Comparison of ENCODE assay signal across 17 cellular contexts in genomic region chrX:124240422-124240821, GRCh38.
DNase-seq lines count a peak whose midpoint lies in the region; ATAC-seq and FAIRE-seq lines count a peak whose summit lies in the region.
"Had no signal": no experiment of that assay in that cellular context is flagged by ENCODE, and none has a peak within 500 bp of the region (broad histone marks: within the 10 kb centered on the region; RNA-seq: fewer than 3 reads in every experiment).

No MANE protein-coding gene starts in this region.

- H3K36me3 Mint-ChIP-seq in activated CD4-positive, alpha-beta T cell treated with anti-CD3 and anti-CD28 coated beads, Interleukin-2, amount 10 ng/mL, durations not matched to agents 24 days and 14 days (ENCODE audit: low read depth) = no peaks in the 10 kb centered on the region
- H3K36me3 Mint-ChIP-seq in activated T-helper 1 cell treated with anti-CD3 and anti-CD28 coated beads, Interleukin-12 subunit alpha, Interleukin-12 subunit beta, Interleukin-2, Interleukin-4 antibody, amounts not matched to agents 30 ng/mL and 10 ng/mL and 1 ng/mL, durations not matched to agents 14 hours and 24 hours and 36 hours (ENCODE audit: low read depth) = no peaks in the 10 kb centered on the region
- H3K36me3 Mint-ChIP-seq: activated naive CD4-positive, alpha-beta T cell treated with anti-CD3 and anti-CD28 coated beads, Interleukin-2, amount 50 U/mL, for 72 hours; stimulated activated memory B cell treated with anti-CD40 and anti-IgM and Interleukin-4, amounts not matched to agents 10 μg/mL and 1 μg/mL and 100 μg/mL, for 72 hours; WTC11 had no signal

- peaks cover 31% of the 10 kb centered on the region for H3K4me1 Mint-ChIP-seq in activated CD4-positive, alpha-beta T cell treated with anti-CD3 and anti-CD28 coated beads, Interleukin-2, amount 10 ng/mL, durations not matched to agents 24 days and 14 days
- H3K4me1 Mint-ChIP-seq in activated T-helper 1 cell treated with anti-CD3 and anti-CD28 coated beads, Interleukin-12 subunit alpha, Interleukin-12 subunit beta, Interleukin-2, Interleukin-4 antibody, amounts not matched to agents 30 ng/mL and 10 ng/mL and 1 ng/mL, durations not matched to agents 14 hours and 24 hours and 36 hours (ENCODE audit: low read depth) = peaks cover 45% of the 10 kb centered on the region

- no peak for FAIRE-seq in HTR-8/SVneo (lab: Jason Lieb, UNC)

- peak overlapping the region; percentile 47 for H3K4me3 Mint-ChIP-seq in activated CD4-positive, alpha-beta T cell treated with anti-CD3 and anti-CD28 coated beads, Interleukin-2, amount 10 ng/mL, durations not matched to agents 24 days and 14 days
- no peak overlapping the region for H3K4me3 Mint-ChIP-seq in activated T-helper 1 cell treated with anti-CD3 and anti-CD28 coated beads, Interleukin-12 subunit alpha, Interleukin-12 subunit beta, Interleukin-2, Interleukin-4 antibody, amounts not matched to agents 30 ng/mL and 10 ng/mL and 1 ng/mL, durations not matched to agents 14 hours and 24 hours and 36 hours
- H3K4me3 Mint-ChIP-seq: IgD-negative memory B cell; stimulated activated memory B cell treated with anti-CD40 and anti-IgM and Interleukin-4, amounts not matched to agents 10 μg/mL and 1 μg/mL and 100 μg/mL, for 72 hours; WTC11 had no signal

- peak; percentile 10 for ATAC-seq in GM19467 (IDR thresholded peaks at IDR 0.05; ENCODE audit: unreplicated experiment)
- ATAC-seq: foreskin keratinocyte, WTC11 had no signal

- peak overlapping the region; percentile 81 for H3K27ac Mint-ChIP-seq in activated CD4-positive, alpha-beta T cell treated with anti-CD3 and anti-CD28 coated beads, Interleukin-2, amount 10 ng/mL, durations not matched to agents 24 days and 14 days
- peak overlapping the region; percentile 52 for H3K27ac Mint-ChIP-seq in activated T-helper 1 cell treated with anti-CD3 and anti-CD28 coated beads, Interleukin-12 subunit alpha, Interleukin-12 subunit beta, Interleukin-2, Interleukin-4 antibody, amounts not matched to agents 30 ng/mL and 10 ng/mL and 1 ng/mL, durations not matched to agents 14 hours and 24 hours and 36 hours
- H3K27ac Mint-ChIP-seq: IgD-negative memory B cell, WTC11 had no signal

- DNase-seq in activated CD4-positive, alpha-beta T cell treated with anti-CD3 and anti-CD28 coated beads, Interleukin-2, amount 10 ng/mL, durations not matched to agents 24 days and 14 days = no peak
- no peak for DNase-seq in activated CD4-positive, alpha-beta T cell treated with anti-CD3 and anti-CD28 coated beads for 1 hour
- no peak for DNase-seq in activated T-helper 1 cell treated with anti-CD3 and anti-CD28 coated beads, Interleukin-12 subunit alpha, Interleukin-12 subunit beta, Interleukin-2, Interleukin-4 antibody, amounts not matched to agents 30 ng/mL and 10 ng/mL and 1 ng/mL, durations not matched to agents 14 hours and 24 hours and 36 hours (ENCODE audit: low spot score)
- DNase-seq in fibroblast of peridontal ligament (ENCODE audit: extremely low read depth) (peak; percentile 2), T-helper 9 cell (no peak), HTR-8/SVneo (ENCODE audit: insufficient read length, low spot score) (no peak), amniotic stem cell (lab: John Stamatoyannopoulos, UW) (no peak)
- DNase-seq: caudate nucleus, DMS153, foreskin keratinocyte, NCI-H187, trophoblast cell had no signal

- intact Hi-C loops in activated CD4-positive, alpha-beta T cell treated with anti-CD3 and anti-CD28 coated beads, Interleukin-2, amount 10 ng/mL, durations not matched to agents 24 days and 14 days (cut with micrococcal nuclease) = loop anchor here (1.0 to 10.0 kb wide), 8 partner anchors 8 to 1054 kb away; no protein-coding TSS in a partner anchor
- intact Hi-C loops in activated T-helper 1 cell treated with anti-CD3 and anti-CD28 coated beads, Interleukin-12 subunit alpha, Interleukin-12 subunit beta, Interleukin-2, Interleukin-4 antibody, amounts not matched to agents 30 ng/mL and 10 ng/mL and 1 ng/mL, durations not matched to agents 14 hours and 24 hours and 36 hours (cut with micrococcal nuclease) = loop anchor here (1.0 kb wide), 9 partner anchors 8 to 276 kb away; partner anchors contain the start of gene SH2D1A

- H3K27me3 Mint-ChIP-seq in activated CD4-positive, alpha-beta T cell treated with anti-CD3 and anti-CD28 coated beads, Interleukin-2, amount 10 ng/mL, durations not matched to agents 24 days and 14 days = no peaks in the 10 kb centered on the region
- peaks cover 4% of the 10 kb centered on the region for H3K27me3 Mint-ChIP-seq in activated T-helper 1 cell treated with anti-CD3 and anti-CD28 coated beads, Interleukin-12 subunit alpha, Interleukin-12 subunit beta, Interleukin-2, Interleukin-4 antibody, amounts not matched to agents 30 ng/mL and 10 ng/mL and 1 ng/mL, durations not matched to agents 14 hours and 24 hours and 36 hours (ENCODE audit: insufficient read depth)

- H3K9me3 Mint-ChIP-seq in activated CD4-positive, alpha-beta T cell treated with anti-CD3 and anti-CD28 coated beads, Interleukin-2, amount 10 ng/mL, durations not matched to agents 24 days and 14 days = no peaks in the 10 kb centered on the region
- H3K9me3 Mint-ChIP-seq in activated T-helper 1 cell treated with anti-CD3 and anti-CD28 coated beads, Interleukin-12 subunit alpha, Interleukin-12 subunit beta, Interleukin-2, Interleukin-4 antibody, amounts not matched to agents 30 ng/mL and 10 ng/mL and 1 ng/mL, durations not matched to agents 14 hours and 24 hours and 36 hours = no peaks in the 10 kb centered on the region
- H3K9me3 Mint-ChIP-seq: activated naive CD4-positive, alpha-beta T cell treated with anti-CD3 and anti-CD28 coated beads, Interleukin-2, amount 50 U/mL, for 72 hours; WTC11 had no signal
